9 cellular contexts compared by ENCODE assay signal in the genomic region with DNA sequence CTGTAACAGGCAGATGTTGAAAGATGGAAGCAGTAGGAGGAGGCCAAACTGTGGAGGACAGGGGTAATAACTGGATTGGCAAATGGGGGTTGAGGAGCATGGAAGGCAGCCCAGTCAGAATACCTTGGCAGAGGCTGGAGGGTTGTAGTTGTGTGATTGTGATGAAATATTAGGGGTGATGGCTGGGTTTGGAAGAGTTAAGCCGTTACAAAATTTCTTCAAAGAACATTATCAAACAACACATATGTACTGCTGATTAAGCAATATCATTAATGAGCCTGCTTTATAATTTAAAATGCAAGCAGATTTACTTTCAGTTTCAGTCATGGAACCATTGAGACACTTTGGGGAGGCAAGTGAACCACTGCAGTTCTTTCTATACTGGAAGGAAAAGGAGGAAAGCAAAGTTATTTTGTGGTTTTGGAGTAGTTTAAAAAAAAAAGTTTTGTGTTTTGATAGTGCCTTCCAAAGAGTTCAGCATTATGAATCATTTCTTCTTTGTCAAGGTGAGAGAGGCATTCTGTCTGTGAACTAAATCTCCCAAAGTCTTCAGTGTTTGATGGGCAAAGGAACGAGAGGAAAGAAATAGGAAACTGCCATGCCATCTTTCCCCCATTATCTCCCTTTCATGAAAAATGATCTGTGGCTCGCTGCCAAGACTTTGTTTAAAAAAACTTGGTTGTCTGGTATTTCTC. TPM values are rescaled to one million over a fixed set of nuclear protein-coding genes. Genes with fewer than 3 reads are reported as not detected.
DNase-seq lines count a peak whose midpoint lies in the region; TF ChIP-seq lines count a peak whose summit lies in the region.
"Had no signal": no experiment of that assay in that cellular context is flagged by ENCODE, and none has a peak within 500 bp of the region (broad histone marks: within the 10 kb centered on the region; RNA-seq: fewer than 3 reads in every experiment).

No MANE protein-coding gene starts in this region.

- H3K79me2 ChIP-seq in SK-N-SH (ENCODE audit: insufficient read depth), result peaks cover 87% of the 10 kb centered on the region
- H3K79me2 ChIP-seq in fibroblast of lung (ENCODE audit: control insufficient read depth, insufficient read depth, low read length), result peaks cover 85% of the 10 kb centered on the region

- peak; percentile 10; the same call in 1 of the 2 replicates for TF ChIP-seq RAD21 in SK-N-SH (IDR thresholded peaks at IDR 0.05; ENCODE audit: low read length)

- H3K27me3 Mint-ChIP-seq in endodermal cell (ENCODE audit: insufficient read depth), result no peaks in the 10 kb centered on the region

- 19% methylated on average over 3 of the region's 3 CpGs for WGBS in SK-N-SH (ENCODE audit: low lambda C conversion rate)
- WGBS in sigmoid colon, 2 donors, result 35 to 68% methylated on average over 3 of the region's 3 CpGs
- WGBS in endodermal cell (ENCODE audit: insufficient coverage in 1 of 2, insufficient read length in 1 of 2), 2 experiments, result 98% methylated on average over 3 of the region's 3 CpGs; no CpG with 5 or more reads in 1 of the 2 experiments

- peaks cover 37% of the 10 kb centered on the region for H3F3A ChIP-seq in SK-N-SH (replicated peaks; ENCODE audit: insufficient read depth)

- DNase-seq in DMS 273 (lab: John Stamatoyannopoulos, UW; ENCODE audit: unreplicated experiment) (peak; percentile 31), DMS 273 treated with DMSO at 0.1 percent for 48 hours (lab: John Stamatoyannopoulos, UW) (no peak), SK-N-SH (peak; percentile 55), fibroblast of lung (ENCODE audit: low read depth in 2 of 2) (peak; percentile 91 to 98), sigmoid colon (peak; percentile 85), NCI-H2029 treated with DMSO at 0.1 percent for 48 hours (lab: John Stamatoyannopoulos, UW) (no peak), iPS-NIHi11 (ENCODE audit: low spot score) (no peak), endodermal cell (no peak)

- no peaks in the 10 kb centered on the region for H3K27me3 ChIP-seq in SK-N-SH (ENCODE audit: insufficient read depth)
- no peaks in the 10 kb centered on the region for H3K27me3 ChIP-seq in fibroblast of lung (ENCODE audit: control insufficient read depth, insufficient read depth, low read length)
- no peaks in the 10 kb centered on the region for H3K27me3 ChIP-seq in sigmoid colon
- no peaks in the 10 kb centered on the region for H3K27me3 ChIP-seq in endodermal cell (ENCODE audit: control insufficient read depth, insufficient read depth, low read length, poor library complexity, severe bottlenecking)

- peak overlapping the region; percentile 21 to 54; a peak in 3 of 4 replicates for H3K4me3 ChIP-seq in SK-N-SH (ENCODE audit: low read depth in 2 of 2, low read length in 1 of 2)
- H3K4me3 ChIP-seq in fibroblast of lung (replicated peaks in 1 of 4; ENCODE audit: control extremely low read depth in 1 of 4, insufficient read depth in 1 of 4, low read depth in 3 of 4, low read length in 4 of 4), result peak overlapping the region; percentile 10 to 44 (median 23)
- no peak overlapping the region for H3K4me3 ChIP-seq in sigmoid colon
- H3K4me3 ChIP-seq in endodermal cell (ENCODE audit: low read length), result no peak overlapping the region

- no peak for TF ChIP-seq CTCF in SK-N-SH (IDR thresholded peaks at IDR 0.05)
- TF ChIP-seq CTCF in fibroblast of lung (conservative IDR thresholded peaks at IDR 0.05 in 1 of 2, IDR thresholded peaks at IDR 0.05 in 1 of 2; ENCODE audit: low read depth in 1 of 2, low read length in 2 of 2), result no peak
- no peak for TF ChIP-seq CTCF in sigmoid colon (IDR thresholded peaks at IDR 0.05)
- TF ChIP-seq CTCF in endodermal cell (conservative IDR thresholded peaks at IDR 0.05), result no peak

- POLR2A ChIA-PET in SK-N-SH (lab: Yijun Ruan, JAX), result no interaction called here

- no peaks in the 10 kb centered on the region for H3K9me3 Mint-ChIP-seq in endodermal cell

- no peak overlapping the region for H2AFZ ChIP-seq in SK-N-SH (ENCODE audit: low read depth)
- H2AFZ ChIP-seq in fibroblast of lung (ENCODE audit: low read length), result no peak overlapping the region

- CTCF ChIA-PET in SK-N-SH (lab: Yijun Ruan, JAX), result interaction anchor here (0.8 to 1.3 kb wide), 3 partner anchors 16 to 114 kb away, joined by 3 read pairs; no protein-coding TSS in a partner anchor

- no peaks in the 10 kb centered on the region for H3K9me2 ChIP-seq in SK-N-SH

- H3K27ac ChIP-seq in SK-N-SH (ENCODE audit: low read depth in 2 of 2, low read length in 1 of 2) (peak overlapping the region; percentile 95), fibroblast of lung (ENCODE audit: insufficient read depth, low read length) (peak overlapping the region; percentile 67), sigmoid colon (peak overlapping the region; percentile 71 to 85 (median 78)), endodermal cell (ENCODE audit: low read depth, low read length) (no peak overlapping the region)
- H3K27ac ChIP-seq: 22Rv1 had no signal

- TF ChIP-seq EP300 in SK-N-SH (IDR thresholded peaks at IDR 0.05; ENCODE audit: borderline replicate concordance in 1 of 2, low read depth in 1 of 2, low read length in 1 of 2) (peak; percentile 90 to 91; a peak in 3 of 4 replicates), sigmoid colon (IDR thresholded peaks at IDR 0.05) (no peak)

- H3K27ac Mint-ChIP-seq in endodermal cell, result no peak overlapping the region

- H3K4me2 ChIP-seq in SK-N-SH (peak overlapping the region; percentile 81), fibroblast of lung (ENCODE audit: extremely low read depth, insufficient read depth, low read length) (peak overlapping the region; percentile 85)

- intact Hi-C loops in sigmoid colon (cut with DNase I), result no loop called here

- peaks cover 11% of the 10 kb centered on the region; the same call in 1 of the 2 replicates for H4K20me1 ChIP-seq in SK-N-SH (ENCODE audit: insufficient read depth)
- no peaks in the 10 kb centered on the region for H4K20me1 ChIP-seq in fibroblast of lung (ENCODE audit: control insufficient read depth, extremely low read depth, insufficient read depth, low read length)

- no peak for TF ChIP-seq POLR2A in sigmoid colon (IDR thresholded peaks at IDR 0.05)

- no peaks in the 10 kb centered on the region for H3K9me3 ChIP-seq in SK-N-SH
- no peaks in the 10 kb centered on the region for H3K9me3 ChIP-seq in fibroblast of lung (ENCODE audit: control insufficient read depth, insufficient read depth, low read depth, low read length)
- H3K9me3 ChIP-seq in sigmoid colon, result no peaks in the 10 kb centered on the region
- H3K9me3 ChIP-seq in endodermal cell (ENCODE audit: control insufficient read depth, low read length), result no peaks in the 10 kb centered on the region

- H3K9ac ChIP-seq in SK-N-SH, result peak overlapping the region; percentile 26; the same call in 1 of the 2 replicates
- H3K9ac ChIP-seq in fibroblast of lung (ENCODE audit: insufficient read depth, low read length), result no peak overlapping the region
- no peak overlapping the region for H3K9ac ChIP-seq in endodermal cell (ENCODE audit: extremely low read depth, low read length, poor library complexity, severe bottlenecking)

- H3K36me3 Mint-ChIP-seq in endodermal cell (ENCODE audit: low read depth), result peaks cover 15% of the 10 kb centered on the region

- no peak overlapping the region for H3K4me3 Mint-ChIP-seq in endodermal cell

- H3K36me3 ChIP-seq in SK-N-SH (replicated peaks in 1 of 2; ENCODE audit: control insufficient read depth in 1 of 2, insufficient read depth in 2 of 2, low read length in 1 of 2), result peaks cover 0 to 8% of the 10 kb centered on the region in 2 experiments
- H3K36me3 ChIP-seq in fibroblast of lung (ENCODE audit: control insufficient read depth, insufficient read depth, low read length), result no peaks in the 10 kb centered on the region
- H3K36me3 ChIP-seq in sigmoid colon, result peaks cover 0 to 4% (median 0%) of the 10 kb centered on the region in 4 donors
- no peaks in the 10 kb centered on the region for H3K36me3 ChIP-seq in endodermal cell (ENCODE audit: control insufficient read depth, insufficient read depth, low read length)

- H3K4me1 ChIP-seq in SK-N-SH (ENCODE audit: control insufficient read depth in 1 of 2, insufficient read depth in 2 of 2, low read depth in 1 of 2, low read length in 1 of 2), result peaks cover 38 to 55% of the 10 kb centered on the region in 2 experiments
- H3K4me1 ChIP-seq in fibroblast of lung (ENCODE audit: control insufficient read depth, extremely low read depth, insufficient read depth, low read length), result peaks cover 47% of the 10 kb centered on the region
- H3K4me1 ChIP-seq in sigmoid colon, result peaks cover 0 to 98% (median 96%) of the 10 kb centered on the region in 4 donors
- H3K4me1 ChIP-seq in endodermal cell (ENCODE audit: control insufficient read depth, insufficient read depth, low read length), result no peaks in the 10 kb centered on the region

- H3K4me1 Mint-ChIP-seq in endodermal cell, result peaks cover 19% of the 10 kb centered on the region

TF ChIP-seq in SK-N-SH, 30 proteins besides CTCF, POLR2A, EP300 and RAD21 (continues in another document):
- TF ChIP-seq MEF2A (IDR thresholded peaks at IDR 0.05; ENCODE audit: borderline replicate concordance, low read depth), result no peak
- 0 out of 2 replicates have a peak, but pooled peaks have one; percentile 9 for TF ChIP-seq GABPA (IDR thresholded peaks at IDR 0.05; ENCODE audit: low read depth)
- no peak for TF ChIP-seq FOXJ3 (CRISPR knock-in tag; IDR thresholded peaks at IDR 0.05)
- TF ChIP-seq CHD2 (IDR thresholded peaks at IDR 0.05; ENCODE audit: low read length, partially characterized antibody), result no peak
- TF ChIP-seq NFIC (IDR thresholded peaks at IDR 0.05; ENCODE audit: borderline replicate concordance), result peak; percentile 98

RNA-seq across cellular contexts. Expression of a gene that starts 20.7 kb away (rescaled TPM):
- 8.1 and 8.5 TPM in 2 replicates for polyA plus RNA-seq in SK-N-SH (2012; rRNA removed)
- polyA plus RNA-seq in SK-N-SH (2012; cell fraction: cytosol; rRNA removed), result 7.5 and 8.1 TPM in 2 replicates
- 5.9 and 8.0 TPM in 2 replicates for polyA plus RNA-seq in SK-N-SH (2012; cell fraction: nucleus; rRNA removed)
- 53.7 and 63.9 TPM in 2 replicates for total RNA-seq in fibroblast of lung
- 36.9 and 49.5 TPM in 2 replicates for polyA plus RNA-seq in fibroblast of lung
- polyA plus RNA-seq in fibroblast of lung (2012), result 28.1 and 46.7 TPM in 2 replicates
- polyA minus RNA-seq in fibroblast of lung (ENCODE audit: low replicate concordance), result 241 and 323 TPM in 2 replicates
- 10 to 100 TPM; 66.4 to 84.7 (median 78.8) TPM for total RNA-seq in sigmoid colon
- 10 to 100 TPM; 13.8 to 22.9 (median 19.7) TPM for polyA plus RNA-seq in sigmoid colon
- 10 to 100 TPM; 16.4 to 20.3 TPM for total RNA-seq in endodermal cell
- 15.0 TPM for polyA plus RNA-seq in endodermal cell (2013, experiment 1 of 2)
- 14.8 TPM for polyA plus RNA-seq in endodermal cell (2013, experiment 2 of 2)

Comparison
In these comparisons a context has a peak if more than half of its experiments do, and no peak if none do; other contexts are left out.
1. DNase-seq: peak in DMS 273 (single experiment), SK-N-SH (single experiment), fibroblast of lung (2 of 2) and sigmoid colon (single experiment); none in DMS 273 treated with DMSO at 0.1 percent for 48 hours (single experiment), NCI-H2029 treated with DMSO at 0.1 percent for 48 hours (single experiment), iPS-NIHi11 (single experiment) and endodermal cell (single experiment).
2. H3K4me3 ChIP-seq: peak in SK-N-SH (2 of 2) and fibroblast of lung (4 of 4); none in sigmoid colon (0 of 4) and endodermal cell (single experiment).